Comparison of ENCODE assay signal across 8 cellular contexts in genomic region chr5:179820483-179821297, GRCh38. TPM values are rescaled to one million over a fixed set of nuclear protein-coding genes. Genes with fewer than 3 reads are reported as not detected.
A peak's percentile ranks its signal among the peaks of the same experiment; 100 is the strongest.
DNase-seq lines count a peak whose midpoint lies in the region; ATAC-seq, FAIRE-seq and TF ChIP-seq lines count a peak whose summit lies in the region.

Gene SQSTM1, plus strand, starts transcription at chr5:179820905. Its CDS starts 32 bp downstream, at chr5:179820937.

- CTCF ChIA-PET in HCT116 (lab: Charles Lee) = interaction anchor here (0.6 to 2.2 kb wide), 2 partner anchors 18 to 25 kb away, joined by 4 to 8 read pairs; no protein-coding TSS in a partner anchor

- peak within 1 kb of the TSS; percentile 97 for H3K9ac ChIP-seq in HCT116 (ENCODE audit: low read length)

- H3K9me2 ChIP-seq in HCT116 (ENCODE audit: insufficient read depth) = no peaks in the 10 kb centered on the region

- H3K4me1 ChIP-seq in HCT116 (ENCODE audit: control insufficient read depth in 1 of 2, insufficient read depth in 2 of 2, low read length in 2 of 2) = peaks cover 35 to 54% of the 10 kb centered on the region in 2 experiments

- POLR2A ChIA-PET in HCT116 (lab: Charles Lee) = interaction anchor here (0.8 to 2.5 kb wide), 7 partner anchors 9 to 197 kb away, joined by 3 to 18 read pairs (median 4); partner anchors contain the start of genes HNRNPH1 and MAML1

- no peak within 1 kb of the TSS for H2AFZ ChIP-seq in HCT116 (ENCODE audit: low read depth, low read length, poor library complexity, severe bottlenecking)

- peak within 1 kb of the TSS; percentile 99 for H3K27ac ChIP-seq in HCT116 (ENCODE audit: low read depth, low read length)

- peaks cover 28 to 39% of the 10 kb centered on the region in 2 experiments; a peak in 3 of 4 replicates for H3K36me3 ChIP-seq in HCT116 (ENCODE audit: control insufficient read depth in 1 of 2, insufficient read depth in 2 of 2, low read length in 2 of 2)

- TF ChIP-seq RAD21 in HCT116 (IDR thresholded peaks at IDR 0.05; ENCODE audit: low read depth) = no peak

- intact Hi-C loops in HCT116 (cut with micrococcal nuclease) = loop anchor here (2.0 kb wide), 2 partner anchors 14 to 38 kb away; partner anchors contain the start of genes MGAT4B and MRNIP

- TF ChIP-seq POLR2A in GM12891 (IDR thresholded peaks at IDR 0.05; ENCODE audit: low read depth, low read length) (peak; percentile 99), HCT116 (IDR thresholded peaks at IDR 0.05; ENCODE audit: borderline replicate concordance, extremely low read depth, insufficient read depth, insufficient read length) (peak; percentile 98)

- no peaks in the 10 kb centered on the region for H3K27me3 ChIP-seq in HCT116 (ENCODE audit: insufficient read depth, low read length)

- no peaks in the 10 kb centered on the region for H3K9me3 ChIP-seq in HCT116 (ENCODE audit: control insufficient read depth in 1 of 2, insufficient read depth in 1 of 2, low read depth in 1 of 2, low read length in 2 of 2)

- RAD21 ChIA-PET in HCT116 (lab: Charles Lee; ENCODE audit: low non-redundant PET in 1 of 2, low total read pairs in 2 of 2, uncharacterized antibody in 2 of 2, unreplicated experiment in 2 of 2) = interaction anchor here in 1 of 2 experiments (1.2 kb wide), 1 partner anchor 14 kb away, joined by 3 read pairs; the partner anchor contains the start of gene MGAT4B

- H3K4me3 ChIP-seq in HCT116 (replicated peaks in 1 of 2; ENCODE audit: low read depth in 1 of 2, low read length in 2 of 2) = peak within 1 kb of the TSS; percentile 76 to 87
- peak within 1 kb of the TSS; percentile 80 for H3K4me3 ChIP-seq in astrocyte of the spinal cord (ENCODE audit: low read depth, low read length)

- no TSS peak for BruUV-seq in HCT116 (replicated peaks; lab: Mats Ljungman, UMichigan)

- DNase-seq in GM12891 (ENCODE audit: insufficient read length, low spot score) (peak; percentile 86), HCT116 (ENCODE audit: low read depth, low spot score) (no peak), MV-4-11 (lab: John Stamatoyannopoulos, UW) (peak; percentile 57), T-helper 9 cell (peak; percentile 78), astrocyte of the spinal cord (ENCODE audit: low read depth, low spot score) (peak; percentile 82), hippocampal formation (lab: John Stamatoyannopoulos, UW) (peak; percentile 82 to 87), retina (peak; percentile 94), HPDE6-E6E7 (ENCODE audit: extremely low spot score) (no peak)

- peak within 1 kb of the TSS; percentile 94 for H3K4me2 ChIP-seq in HCT116 (ENCODE audit: low read length)

- peak; percentile 62 for ATAC-seq in HCT116

- H4K20me1 ChIP-seq in HCT116 (ENCODE audit: insufficient read depth) = peaks cover 12% of the 10 kb centered on the region; the same call in 1 of the 2 replicates

- FAIRE-seq in GM12891 (lab: Jason Lieb, UNC) = peak; percentile 97

- in situ Hi-C loops in astrocyte of the spinal cord (cut with HindIII; ENCODE audit: low sequenced_read_pairs) = no loop called here

- peaks cover 49% of the 10 kb centered on the region for H3K79me2 ChIP-seq in HCT116 (ENCODE audit: insufficient read depth, low read length)

- TF ChIP-seq CTCF in HCT116 (IDR thresholded peaks at IDR 0.05 in 2 of 3, conservative IDR thresholded peaks at IDR 0.05 in 1 of 3; ENCODE audit: borderline replicate concordance in 1 of 3, insufficient read depth in 1 of 3, low read depth in 2 of 3, low read length in 2 of 3) = no peak
- TF ChIP-seq CTCF in astrocyte of the spinal cord (IDR thresholded peaks at IDR 0.05; ENCODE audit: low read depth, low read length) = peak; percentile 4

TF ChIP-seq in GM12891, 5 proteins besides CTCF, POLR2A, EP300 and RAD21:
- TF ChIP-seq PAX5 (IDR thresholded peaks at IDR 0.05; ENCODE audit: insufficient read depth, low read length, severe bottlenecking) (no peak), POU2F2 (IDR thresholded peaks at IDR 0.05; ENCODE audit: low read depth, low read length) (peak; percentile 83), SPI1 (IDR thresholded peaks at IDR 0.05; ENCODE audit: low read depth, low read length) (no peak), TAF1 (IDR thresholded peaks at IDR 0.05; ENCODE audit: low read depth, low read length) (peak; percentile 85), POLR2AphosphoS5 (IDR thresholded peaks at IDR 0.05; ENCODE audit: low read depth, low read length) (peak; percentile 99)

TF ChIP-seq in HCT116, 20 proteins besides CTCF, POLR2A, EP300 and RAD21:
- no peak for TF ChIP-seq ATF3 (IDR thresholded peaks at IDR 0.05)
- no peak for TF ChIP-seq TCF7L2 (IDR thresholded peaks at IDR 0.05; ENCODE audit: borderline replicate concordance, extremely low read depth, insufficient read depth, insufficient read length)
- peak; percentile 98 for TF ChIP-seq ZFX (IDR thresholded peaks at IDR 0.05)
- TF ChIP-seq CEBPB (IDR thresholded peaks at IDR 0.05; ENCODE audit: low read depth) = no peak
- no peak for TF ChIP-seq CBX3 (IDR thresholded peaks at IDR 0.05; ENCODE audit: low read depth)
- peak; percentile 100 for TF ChIP-seq POLR2AphosphoS5 (IDR thresholded peaks at IDR 0.05; ENCODE audit: low read depth, low read length)
- TF ChIP-seq YY1 (IDR thresholded peaks at IDR 0.05; ENCODE audit: extremely low read depth, insufficient replicate concordance, low read depth, low read length) = no peak

RNA-seq across cellular contexts. Expression of gene SQSTM1, which starts in this region (rescaled TPM):
- polyA plus RNA-seq in GM12891 (2012; ENCODE audit: low read depth, missing spikeins) = 108 TPM
- 299 TPM for total RNA-seq in HCT116 (2021; ENCODE audit: unreplicated experiment)
- polyA plus RNA-seq in HCT116 (2012) = 298 and 317 TPM in 2 replicates

Comparison
In these comparisons a context has a peak if more than half of its experiments do, and no peak if none do; other contexts are left out.
1. DNase-seq: peak in GM12891 (single experiment), MV-4-11 (single experiment), T-helper 9 cell (single experiment), astrocyte of the spinal cord (single experiment), hippocampal formation (2 of 2) and retina (single experiment); none in HCT116 (single experiment) and HPDE6-E6E7 (single experiment).